ENCODE assay signal across 12 cellular contexts in the genomic region with DNA sequence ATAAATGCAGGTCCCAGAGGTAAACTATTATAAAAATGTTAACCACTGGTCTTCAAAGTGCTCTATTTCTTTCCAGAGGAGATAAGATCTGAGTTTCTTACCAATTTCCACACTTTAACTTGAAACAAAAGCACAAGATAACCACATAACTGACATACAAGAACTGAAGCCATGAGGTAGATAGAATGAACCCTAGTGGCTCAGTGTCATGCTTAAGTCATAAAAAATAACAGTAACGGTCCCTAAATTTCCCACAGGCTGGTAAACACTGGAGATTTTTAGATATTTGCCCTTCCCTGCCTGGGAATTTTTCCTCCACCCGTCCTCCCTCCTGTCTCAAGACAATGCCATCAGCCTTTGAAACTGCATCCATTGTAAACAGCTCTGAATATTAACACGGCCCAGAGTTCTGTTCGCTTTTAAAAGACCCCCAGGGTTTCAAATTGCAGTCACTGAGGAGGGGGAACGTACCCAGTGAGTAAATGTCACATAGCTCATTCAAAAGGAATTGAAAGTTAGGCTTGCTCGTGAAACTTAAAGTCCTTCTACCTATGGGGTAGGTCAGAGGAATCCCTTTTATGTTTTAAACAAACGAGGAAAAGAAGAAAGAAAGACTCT. TPM values are rescaled to one million over a fixed set of nuclear protein-coding genes. Genes with fewer than 3 reads are reported as not detected.
DNase-seq lines count a peak whose midpoint lies in the region; ATAC-seq lines count a peak whose summit lies in the region.
"Had no signal": no experiment of that assay in that cellular context is flagged by ENCODE, and none has a peak within 500 bp of the region (broad histone marks: within the 10 kb centered on the region; RNA-seq: fewer than 3 reads in every experiment).

No MANE protein-coding gene starts in this region.

- peak overlapping the region; percentile 91 for H3K4me3 ChIP-seq in iPS-20b (ENCODE audit: low read length)
- H3K4me3 ChIP-seq: mucosa of descending colon, testis had no signal

- peaks cover 78% of the 10 kb centered on the region for H3K4me1 ChIP-seq in iPS-20b (ENCODE audit: insufficient read depth, low read length)

- DNase-seq in activated naive CD4-positive, alpha-beta T cell treated with anti-CD3 and anti-CD28 coated beads, Interleukin-2, amount 10 ng/mL, durations not matched to agents 7 days and 5 days: no peak
- DNase-seq in activated naive CD4-positive, alpha-beta T cell (lab: John Stamatoyannopoulos, UW): no peak
- DNase-seq in NOMO-1 (lab: John Stamatoyannopoulos, UW; ENCODE audit: unreplicated experiment in 2 of 2): no peak
- DNase-seq in putamen (ENCODE audit: low spot score): no peak
- DNase-seq in left colon: no peak
- DNase-seq: mucosa of descending colon, NCI-H2081, testis had no signal

- H3K27ac ChIP-seq in iPS-20b (ENCODE audit: low read length) (no peak overlapping the region), temporal lobe (ENCODE audit: low read depth, low read length) (peak overlapping the region; percentile 30)
- H3K27ac ChIP-seq: testis had no signal

- peaks cover 24% of the 10 kb centered on the region for H3K27me3 Mint-ChIP-seq in activated naive CD4-positive, alpha-beta T cell treated with anti-CD3 and anti-CD28 coated beads, Interleukin-2, amount 10 ng/mL, durations not matched to agents 7 days and 5 days
- no peaks in the 10 kb centered on the region for H3K27me3 Mint-ChIP-seq in activated T-helper 17 cell treated with anti-CD3 and anti-CD28 coated beads, Interleukin-2, amount 50 U/mL, for 72 hours

- H3K27me3 ChIP-seq in iPS-20b (ENCODE audit: insufficient read depth, low read length): no peaks in the 10 kb centered on the region
- H3K27me3 ChIP-seq: testis had no signal

- H3K36me3 Mint-ChIP-seq in activated naive CD4-positive, alpha-beta T cell treated with anti-CD3 and anti-CD28 coated beads, Interleukin-2, amount 10 ng/mL, durations not matched to agents 7 days and 5 days: peaks cover 15% of the 10 kb centered on the region
- peaks cover 21% of the 10 kb centered on the region for H3K36me3 Mint-ChIP-seq in activated T-helper 17 cell treated with anti-CD3 and anti-CD28 coated beads, Interleukin-2, amount 50 U/mL, for 72 hours (ENCODE audit: low read depth)

- H3K4me1 Mint-ChIP-seq in activated naive CD4-positive, alpha-beta T cell treated with anti-CD3 and anti-CD28 coated beads, Interleukin-2, amount 10 ng/mL, durations not matched to agents 7 days and 5 days: peaks cover 98% of the 10 kb centered on the region
- peaks cover 62% of the 10 kb centered on the region for H3K4me1 Mint-ChIP-seq in activated T-helper 17 cell treated with anti-CD3 and anti-CD28 coated beads, Interleukin-2, amount 50 U/mL, for 72 hours

- peak overlapping the region; percentile 51 for H3K4me3 Mint-ChIP-seq in activated naive CD4-positive, alpha-beta T cell treated with anti-CD3 and anti-CD28 coated beads, Interleukin-2, amount 10 ng/mL, durations not matched to agents 7 days and 5 days
- H3K4me3 Mint-ChIP-seq in activated T-helper 17 cell treated with anti-CD3 and anti-CD28 coated beads, Interleukin-2, amount 50 U/mL, for 72 hours: peak overlapping the region; percentile 87

- intact Hi-C loops in left colon (cut with DNase I, micrococcal nuclease): loop anchor here in 1 of 2 donors (10.0 kb wide), 1 partner anchor 70 kb away; no protein-coding TSS in a partner anchor

- H3K27ac Mint-ChIP-seq in activated naive CD4-positive, alpha-beta T cell treated with anti-CD3 and anti-CD28 coated beads, Interleukin-2, amount 10 ng/mL, durations not matched to agents 7 days and 5 days: peak overlapping the region; percentile 64
- H3K27ac Mint-ChIP-seq in activated T-helper 17 cell treated with anti-CD3 and anti-CD28 coated beads, Interleukin-2, amount 50 U/mL, for 72 hours: peak overlapping the region; percentile 89

- peak overlapping the region; percentile 67; the same call in 1 of the 2 replicates for H3K9ac ChIP-seq in iPS-20b (ENCODE audit: low read depth, low read length)

- no peaks in the 10 kb centered on the region for H3K9me3 Mint-ChIP-seq in activated naive CD4-positive, alpha-beta T cell treated with anti-CD3 and anti-CD28 coated beads, Interleukin-2, amount 10 ng/mL, durations not matched to agents 7 days and 5 days
- no peaks in the 10 kb centered on the region for H3K9me3 Mint-ChIP-seq in activated T-helper 17 cell treated with anti-CD3 and anti-CD28 coated beads, Interleukin-2, amount 50 U/mL, for 72 hours

- ATAC-seq in activated T-helper 17 cell treated with anti-CD3 and anti-CD28 coated beads, Interleukin-2, amount 50 U/mL, for 72 hours (replicated peaks): peak; percentile 37
- ATAC-seq in left colon: no peak
- ATAC-seq: mucosa of descending colon, Panc1 had no signal

- no peaks in the 10 kb centered on the region for H3K9me3 ChIP-seq in iPS-20b (ENCODE audit: insufficient read depth, low read depth, low read length)
- H3K9me3 ChIP-seq: mucosa of descending colon, testis had no signal

- CTCF ChIA-PET in activated naive CD4-positive, alpha-beta T cell treated with anti-CD3 and anti-CD28 coated beads, Interleukin-2, amount 10 ng/mL, durations not matched to agents 7 days and 5 days (lab: Charles Lee): interaction anchor here (0.8 to 3.1 kb wide), 4 partner anchors 12 to 268 kb away, joined by 3 to 10 read pairs (median 4); no protein-coding TSS in a partner anchor

- H3K36me3 ChIP-seq in iPS-20b (ENCODE audit: insufficient read depth, low read depth, low read length): peaks cover 7% of the 10 kb centered on the region

RNA-seq across cellular contexts. Expression of a gene that starts 5.7 kb away (rescaled TPM):
- 10 to 100 TPM; 43.3 to 54.1 TPM for total RNA-seq in activated T-helper 17 cell treated with anti-CD3 and anti-CD28 coated beads, Interleukin-2, amount 50 U/mL, for 72 hours
- total RNA-seq in temporal lobe: 41.3 TPM
- 10 to 100 TPM; 55.4 to 57.0 TPM for total RNA-seq in left colon
